In genomic region chr22:37316875-37317371, GRCh38 we compare ENCODE assay signal across 2 cellular contexts.
TF ChIP-seq lines count a peak whose summit lies in the region.

No MANE protein-coding gene starts in this region.

TF ChIP-seq in GM23338, 12 proteins besides CTCF, POLR2A, EP300 and RAD21:
- TF ChIP-seq POLR2AphosphoS5 (IDR thresholded peaks at IDR 0.05; ENCODE audit: low read depth), result no peak
- TF ChIP-seq JUNB (IDR thresholded peaks at IDR 0.05; ENCODE audit: unreplicated experiment), result no peak
- TF ChIP-seq NANOG (IDR thresholded peaks at IDR 0.05; ENCODE audit: borderline replicate concordance), result no peak
- no peak for TF ChIP-seq ZNF114 (CRISPR knock-in tag; IDR thresholded peaks at IDR 0.05)
- TF ChIP-seq ZNF462 (CRISPR knock-in tag; IDR thresholded peaks at IDR 0.05), result no peak
- TF ChIP-seq, protein P1, sequence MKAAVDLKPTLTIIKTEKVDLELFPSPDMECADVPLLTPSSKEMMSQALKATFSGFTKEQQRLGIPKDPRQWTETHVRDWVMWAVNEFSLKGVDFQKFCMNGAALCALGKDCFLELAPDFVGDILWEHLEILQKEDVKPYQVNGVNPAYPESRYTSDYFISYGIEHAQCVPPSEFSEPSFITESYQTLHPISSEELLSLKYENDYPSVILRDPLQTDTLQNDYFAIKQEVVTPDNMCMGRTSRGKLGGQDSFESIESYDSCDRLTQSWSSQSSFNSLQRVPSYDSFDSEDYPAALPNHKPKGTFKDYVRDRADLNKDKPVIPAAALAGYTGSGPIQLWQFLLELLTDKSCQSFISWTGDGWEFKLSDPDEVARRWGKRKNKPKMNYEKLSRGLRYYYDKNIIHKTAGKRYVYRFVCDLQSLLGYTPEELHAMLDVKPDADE (IDR thresholded peaks at IDR 0.05), result no peak
- no peak for TF ChIP-seq ZNF331 (CRISPR knock-in tag; IDR thresholded peaks at IDR 0.05; ENCODE audit: low read depth)
- no peak for TF ChIP-seq EZH2phosphoT487 (IDR thresholded peaks at IDR 0.05; ENCODE audit: unreplicated experiment)

TF ChIP-seq in H1, 55 proteins besides CTCF, POLR2A, EP300 and RAD21:
- no peak for TF ChIP-seq SP1 (IDR thresholded peaks at IDR 0.05; ENCODE audit: low read depth, low read length)
- no peak for TF ChIP-seq TAF1 (IDR thresholded peaks at IDR 0.05; ENCODE audit: low read depth, low read length)
- no peak for TF ChIP-seq ZNF274 (IDR thresholded peaks at IDR 0.05; ENCODE audit: borderline replicate concordance, extremely low read depth, low read length)
- TF ChIP-seq CREB1 (IDR thresholded peaks at IDR 0.05), result no peak
- TF ChIP-seq, protein P2, sequence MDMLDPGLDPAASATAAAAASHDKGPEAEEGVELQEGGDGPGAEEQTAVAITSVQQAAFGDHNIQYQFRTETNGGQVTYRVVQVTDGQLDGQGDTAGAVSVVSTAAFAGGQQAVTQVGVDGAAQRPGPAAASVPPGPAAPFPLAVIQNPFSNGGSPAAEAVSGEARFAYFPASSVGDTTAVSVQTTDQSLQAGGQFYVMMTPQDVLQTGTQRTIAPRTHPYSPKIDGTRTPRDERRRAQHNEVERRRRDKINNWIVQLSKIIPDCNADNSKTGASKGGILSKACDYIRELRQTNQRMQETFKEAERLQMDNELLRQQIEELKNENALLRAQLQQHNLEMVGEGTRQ (IDR thresholded peaks at IDR 0.05; ENCODE audit: low read length), result no peak
- TF ChIP-seq CTBP2 (IDR thresholded peaks at IDR 0.05; ENCODE audit: borderline replicate concordance, insufficient read depth, insufficient read length, low read length), result no peak
- TF ChIP-seq BACH1 (IDR thresholded peaks at IDR 0.05; ENCODE audit: low read length), result no peak
- TF ChIP-seq SRF (IDR thresholded peaks at IDR 0.05; ENCODE audit: low read depth, low read length), result no peak
- TF ChIP-seq YY1 (IDR thresholded peaks at IDR 0.05; ENCODE audit: low read depth, low read length), result 0 out of 2 replicates have a peak, but pooled peaks have one; percentile 41
- peak; percentile 73; the same call in 1 of the 2 replicates for TF ChIP-seq JUND (IDR thresholded peaks at IDR 0.05; ENCODE audit: low read length)
- TF ChIP-seq TCF12 (IDR thresholded peaks at IDR 0.05; ENCODE audit: low read depth, low read length), result no peak
- no peak for TF ChIP-seq RBBP5 (IDR thresholded peaks at IDR 0.05; ENCODE audit: borderline replicate concordance, low read depth, low read length)
- no peak for TF ChIP-seq NRF1 (IDR thresholded peaks at IDR 0.05; ENCODE audit: low read depth, low read length)
- TF ChIP-seq, protein P3, sequence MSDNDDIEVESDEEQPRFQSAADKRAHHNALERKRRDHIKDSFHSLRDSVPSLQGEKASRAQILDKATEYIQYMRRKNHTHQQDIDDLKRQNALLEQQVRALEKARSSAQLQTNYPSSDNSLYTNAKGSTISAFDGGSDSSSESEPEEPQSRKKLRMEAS (IDR thresholded peaks at IDR 0.05), result peak; percentile 60; the same call in 1 of the 2 replicates
- TF ChIP-seq TEAD4 (IDR thresholded peaks at IDR 0.05; ENCODE audit: low read depth, low read length), result no peak
- no peak for TF ChIP-seq KDM1A (IDR thresholded peaks at IDR 0.05; ENCODE audit: borderline replicate concordance, low read length)
- no peak for TF ChIP-seq MAFK (IDR thresholded peaks at IDR 0.05; ENCODE audit: low read depth, low read length)
- peak; percentile 67; the same call in 1 of the 2 replicates for TF ChIP-seq GABPA (IDR thresholded peaks at IDR 0.05; ENCODE audit: borderline replicate concordance, insufficient read depth, low read length)
